ENCODE assay signal across 9 cellular contexts in the genomic region with DNA sequence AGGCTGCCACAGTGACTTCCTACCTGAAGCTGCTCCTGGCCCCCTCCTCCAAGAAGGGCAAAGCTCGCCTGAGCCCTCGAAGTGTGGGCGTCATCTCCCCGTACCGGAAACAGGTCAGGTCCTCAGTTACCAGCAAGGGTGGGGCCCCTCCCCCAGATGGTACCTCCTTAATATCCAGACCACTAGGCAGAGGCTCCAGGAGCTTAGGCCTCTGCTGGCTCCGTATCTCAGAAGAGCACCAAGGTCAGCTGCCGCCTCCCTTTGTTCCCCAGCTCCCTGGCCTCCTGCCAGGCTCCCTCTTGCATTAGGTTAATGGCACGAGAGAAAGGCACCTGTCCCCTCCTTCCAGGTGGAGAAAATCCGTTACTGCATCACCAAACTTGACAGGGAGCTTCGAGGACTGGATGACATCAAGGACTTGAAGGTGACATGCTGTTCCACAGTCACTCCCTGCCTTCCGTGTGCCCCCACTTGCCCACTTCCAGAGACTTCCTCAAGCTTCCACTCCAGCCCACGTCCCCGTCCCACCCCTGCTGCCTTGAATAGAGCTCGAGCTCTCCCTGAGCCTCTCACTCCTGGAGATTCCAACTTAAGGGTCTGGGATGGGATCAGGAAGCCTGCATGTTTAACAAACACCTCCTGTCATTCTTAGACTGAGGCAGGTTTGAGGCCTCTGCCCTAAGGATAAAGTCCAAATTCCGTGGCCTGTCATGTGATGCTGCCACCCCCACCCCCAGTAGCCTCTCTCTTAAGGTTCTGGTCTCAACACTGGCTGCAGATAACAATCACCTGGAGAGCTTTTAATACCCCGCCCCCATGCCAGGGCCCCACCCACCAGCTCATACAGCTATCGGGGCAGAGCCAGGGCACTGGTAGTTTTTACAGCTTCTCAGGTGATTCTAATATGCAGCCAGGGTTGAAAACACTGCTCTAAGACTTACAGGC. TPM values are rescaled to one million over a fixed set of nuclear protein-coding genes. Genes with fewer than 3 reads are reported as not detected.
DNase-seq lines count a peak whose midpoint lies in the region; ATAC-seq and TF ChIP-seq lines count a peak whose summit lies in the region.
"Had no signal": no experiment of that assay in that cellular context is flagged by ENCODE, and none has a peak within 500 bp of the region (broad histone marks: within the 10 kb centered on the region; RNA-seq: fewer than 3 reads in every experiment).

No MANE protein-coding gene starts in this region.

- intact Hi-C loops in naive thymus-derived CD4-positive, alpha-beta T cell (cut with micrococcal nuclease), result no loop called here
- intact Hi-C loops in posterior vena cava (cut with DNase I), result no loop called here

- no peak overlapping the region for H3K4me3 Mint-ChIP-seq in chondrocyte (ENCODE audit: unreplicated experiment)
- H3K4me3 Mint-ChIP-seq in naive thymus-derived CD4-positive, alpha-beta T cell, result no peak overlapping the region

- peaks cover 21% of the 10 kb centered on the region for H3K36me3 Mint-ChIP-seq in chondrocyte (ENCODE audit: low read depth)
- H3K36me3 Mint-ChIP-seq in naive thymus-derived CD4-positive, alpha-beta T cell, result peaks cover 0 to 23% (median 0%) of the 10 kb centered on the region in 5 donors

- CTCF ChIA-PET in naive thymus-derived CD4-positive, alpha-beta T cell (lab: Charles Lee), result interaction anchor here (0.6 kb wide), 2 partner anchors 19 to 371 kb away, joined by 3 to 4 read pairs; no protein-coding TSS in a partner anchor

- H3K4me1 ChIP-seq in naive thymus-derived CD4-positive, alpha-beta T cell (ENCODE audit: control insufficient read depth in 2 of 2, insufficient read depth in 2 of 2, low read length in 2 of 2), result peaks cover 5 to 18% of the 10 kb centered on the region in 2 donors

- no peak for ATAC-seq in naive thymus-derived CD4-positive, alpha-beta T cell
- no peak for ATAC-seq in GM18505 (IDR thresholded peaks at IDR 0.05; ENCODE audit: unreplicated experiment)
- no peak for ATAC-seq in GM18867 (IDR thresholded peaks at IDR 0.05; ENCODE audit: unreplicated experiment)
- no peak for ATAC-seq in HG03045 (IDR thresholded peaks at IDR 0.05; ENCODE audit: unreplicated experiment)
- ATAC-seq: GM12878 had no signal

- peak overlapping the region; percentile 65 for H3K27ac Mint-ChIP-seq in chondrocyte (ENCODE audit: unreplicated experiment)
- peak overlapping the region in 8 of 9 donors; percentile 33 to 87 (median 73) for H3K27ac Mint-ChIP-seq in naive thymus-derived CD4-positive, alpha-beta T cell

- peak; percentile 94 for DNase-seq in COLO668 (lab: John Stamatoyannopoulos, UW; ENCODE audit: unreplicated experiment)
- peak; percentile 86 for DNase-seq in NCI-H2107 (lab: John Stamatoyannopoulos, UW)
- no peak for DNase-seq in chondrocyte (ENCODE audit: low spot score)
- no peak for DNase-seq in naive thymus-derived CD4-positive, alpha-beta T cell
- no peak for DNase-seq in posterior vena cava (ENCODE audit: low spot score)

- POLR2A ChIA-PET in naive thymus-derived CD4-positive, alpha-beta T cell (lab: Charles Lee), result interaction anchor here (0.8 to 1.6 kb wide), 2 partner anchors 24 to 80 kb away, joined by 3 read pairs; partner anchors contain the start of genes MOV10 and ST7L

- H3K36me3 ChIP-seq in naive thymus-derived CD4-positive, alpha-beta T cell (ENCODE audit: control insufficient read depth in 2 of 3, insufficient read depth in 3 of 3, low read length in 3 of 3), result peaks cover 0 to 66% (median 4%) of the 10 kb centered on the region in 3 experiments

- no peaks in the 10 kb centered on the region for H3K9me3 ChIP-seq in naive thymus-derived CD4-positive, alpha-beta T cell (ENCODE audit: control insufficient read depth in 2 of 3, low read length in 3 of 3)

- no peaks in the 10 kb centered on the region for H3K9me3 Mint-ChIP-seq in chondrocyte (ENCODE audit: low read depth)
- H3K9me3 Mint-ChIP-seq in naive thymus-derived CD4-positive, alpha-beta T cell, result no peaks in the 10 kb centered on the region

- no peaks in the 10 kb centered on the region for H3K27me3 Mint-ChIP-seq in chondrocyte (ENCODE audit: low read depth)
- H3K27me3 Mint-ChIP-seq in naive thymus-derived CD4-positive, alpha-beta T cell, result no peaks in the 10 kb centered on the region

- H3K4me3 ChIP-seq in naive thymus-derived CD4-positive, alpha-beta T cell (ENCODE audit: low read length), result no peak overlapping the region
- H3K4me3 ChIP-seq: GM12878 had no signal

- TF ChIP-seq POLR2A in GM18505 (IDR thresholded peaks at IDR 0.05; ENCODE audit: borderline replicate concordance, extremely low read depth, insufficient read depth, insufficient read length), result no peak

- H3K27ac ChIP-seq in naive thymus-derived CD4-positive, alpha-beta T cell (ENCODE audit: low read depth, low read length), result no peak overlapping the region

- H3K4me1 Mint-ChIP-seq in chondrocyte (ENCODE audit: low read depth), result peaks cover 49% of the 10 kb centered on the region
- peaks cover 21 to 47% (median 35%) of the 10 kb centered on the region in 7 donors for H3K4me1 Mint-ChIP-seq in naive thymus-derived CD4-positive, alpha-beta T cell

- H3K27me3 ChIP-seq in naive thymus-derived CD4-positive, alpha-beta T cell (ENCODE audit: control insufficient read depth in 2 of 2, insufficient read depth in 2 of 2, low read length in 2 of 2), result no peaks in the 10 kb centered on the region

- TF ChIP-seq CTCF in chondrocyte (IDR thresholded peaks at IDR 0.05), result no peak

RNA-seq across cellular contexts. Expression of gene RHOC, which starts 8.3 kb away (rescaled TPM):
- total RNA-seq in chondrocyte (303 to 446 TPM (median 444 TPM) in 3 replicates), posterior vena cava (100 to 1,000 TPM; 297 to 387 TPM)
- total RNA-seq in naive thymus-derived CD4-positive, alpha-beta T cell, result 10 to 100 TPM in 3 of 5 experiments, under 1 TPM in 2; 0.57 to 89.1 (median 18.7) TPM
- polyA plus RNA-seq in naive thymus-derived CD4-positive, alpha-beta T cell, result 1 to 10 TPM; 2.6 to 4.2 TPM

RNA-seq across cellular contexts. Expression of gene PPM1J, which starts 16.5 kb away (rescaled TPM):
- total RNA-seq in chondrocyte, result 0.59 to 0.87 TPM (median 0.85 TPM) in 3 replicates
- total RNA-seq in naive thymus-derived CD4-positive, alpha-beta T cell, result 1 to 10 TPM in 1 of 5 experiments, under 1 TPM in 2, not detected in 2; 0.46 to 1.6 (median 0.50) TPM
- polyA plus RNA-seq in naive thymus-derived CD4-positive, alpha-beta T cell, result not detected
- total RNA-seq in posterior vena cava, result 1 to 10 TPM; 2.1 to 3.0 TPM

RNA-seq across cellular contexts. Expression of gene MOV10, which starts 24.2 kb away (rescaled TPM):
- total RNA-seq in chondrocyte, result 40.8 to 59.6 TPM (median 45.9 TPM) in 3 replicates
- 100 to 1,000 TPM in 1 of 5 experiments, 10 to 100 TPM in 4; 85.5 to 126 (median 90.1) TPM for total RNA-seq in naive thymus-derived CD4-positive, alpha-beta T cell
- polyA plus RNA-seq in naive thymus-derived CD4-positive, alpha-beta T cell, result 10 to 100 TPM; 26.1 to 55.9 TPM
- total RNA-seq in posterior vena cava, result 10 to 100 TPM; 29.5 to 32.3 TPM

Comparison
In these comparisons a context has a peak if more than half of its experiments do, and no peak if none do; other contexts are left out.
1. DNase-seq: peak in COLO668 (single experiment) and NCI-H2107 (single experiment); none in chondrocyte (single experiment), naive thymus-derived CD4-positive, alpha-beta T cell (0 of 9) and posterior vena cava (single experiment).